31 cellular contexts compared by ENCODE assay signal in genomic region chr1:159535907-159536306, GRCh38. TPM values are rescaled to one million over a fixed set of nuclear protein-coding genes. Genes with fewer than 3 reads are reported as not detected.
A peak's percentile ranks its signal among the peaks of the same experiment; 100 is the strongest.
DNase-seq lines count a peak whose midpoint lies in the region; TF ChIP-seq lines count a peak whose summit lies in the region.
"Had no signal": no experiment of that assay in that cellular context is flagged by ENCODE, and none has a peak within 500 bp of the region (broad histone marks: within the 10 kb centered on the region; RNA-seq: fewer than 3 reads in every experiment).

OR10J5 (minus strand) TSS chr1:159536007; CDS start chr1:159536007, 0 bp downstream.

- H3K4me2 ChIP-seq in PC-9 = no peak within 1 kb of the TSS
- H3K4me2 ChIP-seq: A549; BLaER1; BLaER1 treated with 17β-estradiol and CSF1 and Interleukin-3, amounts not matched to agents 10 nM and 100 nM had no signal

- CTCF ChIA-PET in PC-9 (lab: Charles Lee) = no interaction called here

- no peak within 1 kb of the TSS for H3K4me3 ChIP-seq in PC-9
- H3K4me3 ChIP-seq: A549; BLaER1; BLaER1 treated with 17β-estradiol and CSF1 and Interleukin-3, amounts not matched to agents 10 nM and 100 nM had no signal

- POLR2A ChIA-PET in PC-9 (lab: Charles Lee; ENCODE audit: unreplicated experiment) = no interaction called here

- no peaks in the 10 kb centered on the region for H3K9me2 ChIP-seq in PC-9 (ENCODE audit: insufficient read depth)

- H3K27me3 ChIP-seq in PC-9 (ENCODE audit: insufficient read depth, low read depth) = no peaks in the 10 kb centered on the region
- H3K27me3 ChIP-seq: BE2C; BLaER1; BLaER1 treated with 17β-estradiol and CSF1 and Interleukin-3, amounts not matched to agents 10 nM and 100 nM had no signal

- BruUV-seq in PC-9 (replicated peaks; lab: Mats Ljungman, UMichigan) = no TSS peak

- 0 out of 2 replicates have a peak within 1 kb of the TSS, but pooled peaks have one; percentile 2 for H2AFZ ChIP-seq in PC-9

- no peaks in the 10 kb centered on the region for H3K4me1 ChIP-seq in PC-9 (replicated peaks; ENCODE audit: insufficient read depth)
- H3K4me1 ChIP-seq: A549; BE2C; BLaER1; BLaER1 treated with 17β-estradiol and CSF1 and Interleukin-3, amounts not matched to agents 10 nM and 100 nM; Caco-2 had no signal

- H3K79me2 ChIP-seq in PC-9 (ENCODE audit: low read depth) = no peaks in the 10 kb centered on the region

- no peaks in the 10 kb centered on the region; the same call in 1 of the 2 replicates for H3K9me3 ChIP-seq in PC-9 (ENCODE audit: insufficient read depth, low read depth)
- H3K9me3 ChIP-seq: BE2C, Caco-2 had no signal

- no peak for DNase-seq in PC-9
- no peak for DNase-seq in activated T-cell treated with anti-CD3 and anti-CD28 coated beads, Interleukin-2, amount 50 U/mL, for 48 hours
- DNase-seq: 8988T; ACHN; AML-193; BE2C; C1 segment of cervical spinal cord; Caco-2; Calu3; CD4-positive, alpha-beta memory T cell; CD4-positive, alpha-beta T cell; CD4-positive, CD25-positive, alpha-beta regulatory T cell; CD8-positive, alpha-beta memory T cell; CD8-positive, alpha-beta T cell; COR-L47; DMS 273 treated with DMSO at 0.1 percent for 48 hours; DMS153; DMS53; DMS79; DMS79 treated with DMSO at 0.1 percent for 48 hours; DND-41; EL had no signal

- H3F3A ChIP-seq in PC-9 (ENCODE audit: insufficient read depth, low read depth) = no peaks in the 10 kb centered on the region

- no peaks in the 10 kb centered on the region; the same call in 1 of the 2 replicates for H4K20me1 ChIP-seq in PC-9 (ENCODE audit: insufficient read depth)
- H4K20me1 ChIP-seq: BLaER1; BLaER1 treated with 17β-estradiol and CSF1 and Interleukin-3, amounts not matched to agents 10 nM and 100 nM had no signal

- intact Hi-C loops in PC-9 (cut with micrococcal nuclease; ENCODE audit: unreplicated experiment) = no loop called here

- no peak for TF ChIP-seq CTCF in PC-9 (conservative IDR thresholded peaks at IDR 0.05)

- H3K27ac ChIP-seq in PC-9 = no peak within 1 kb of the TSS
- H3K27ac ChIP-seq: 22Rv1; A549; BLaER1; BLaER1 treated with 17β-estradiol and CSF1 and Interleukin-3, amounts not matched to agents 10 nM and 100 nM; C4-2B had no signal

- H3K36me3 ChIP-seq in PC-9 (ENCODE audit: low read depth) = no peaks in the 10 kb centered on the region
- H3K36me3 ChIP-seq: BE2C; BLaER1; BLaER1 treated with 17β-estradiol and CSF1 and Interleukin-3, amounts not matched to agents 10 nM and 100 nM had no signal

RNA-seq across cellular contexts. Expression of gene OR10J5, which starts in this region (rescaled TPM):
- total RNA-seq in PC-9 (2021) = not detected in 2 replicates
- total RNA-seq: A172; A673; B cell; Caco-2; Calu3; CD4-positive, alpha-beta memory T cell; CD4-positive, alpha-beta T cell; CD4-positive, CD25-positive, alpha-beta regulatory T cell; CD8-positive, alpha-beta memory T cell; CD8-positive, alpha-beta T cell; Daoy had no signal
